8 cellular contexts compared by ENCODE assay signal in the genomic region with DNA sequence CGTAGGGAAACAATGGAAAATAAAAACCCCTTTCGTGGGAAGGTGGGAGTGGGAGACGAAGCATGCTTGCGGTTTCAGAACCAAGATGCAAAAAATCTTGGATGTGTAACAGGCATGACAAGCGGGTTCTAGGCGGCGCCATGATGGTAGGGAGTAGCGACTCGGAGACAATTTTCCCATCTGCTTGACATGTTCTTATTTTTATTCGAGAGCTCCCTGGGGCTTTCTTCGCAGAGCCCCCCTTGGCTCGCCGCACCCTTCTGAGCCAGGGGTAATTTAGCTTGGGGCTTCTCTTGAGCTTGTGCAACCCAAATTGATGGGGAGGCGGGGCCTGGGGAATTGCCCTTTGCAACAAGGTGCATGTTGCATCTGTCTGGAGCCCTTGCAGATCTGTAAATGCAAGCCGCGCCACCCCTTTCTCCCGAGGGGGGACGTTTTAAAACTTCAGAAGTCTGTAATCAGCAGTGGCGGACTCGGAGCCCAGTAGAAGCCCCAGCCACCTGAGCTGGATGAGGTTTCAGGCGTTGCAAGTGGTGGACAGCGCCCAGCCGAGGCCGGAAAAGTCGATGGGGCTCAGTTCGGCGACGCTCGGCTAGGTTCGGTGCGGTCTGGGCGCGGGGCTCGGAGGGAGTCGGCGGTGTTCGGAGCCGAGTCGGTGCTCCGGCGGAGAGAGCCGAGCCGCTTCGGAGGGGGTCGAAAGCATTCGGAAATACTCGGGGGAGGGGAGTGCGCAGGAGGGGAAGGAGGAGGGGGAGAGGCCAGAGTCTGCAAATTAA. TPM values are rescaled to one million over a fixed set of nuclear protein-coding genes. Genes with fewer than 3 reads are reported as not detected.
DNase-seq lines count a peak whose midpoint lies in the region; ATAC-seq, FAIRE-seq and TF ChIP-seq lines count a peak whose summit lies in the region.

No MANE protein-coding gene starts in this region.

- peaks cover 39% of the 10 kb centered on the region for H3K27me3 Mint-ChIP-seq in activated T-cell treated with anti-CD3 and anti-CD28 coated beads, Interleukin-2, amount 50 U/mL, for 4 hours (ENCODE audit: low read depth)
- H3K27me3 Mint-ChIP-seq in memory B cell, result peaks cover 14% of the 10 kb centered on the region

- no peak overlapping the region for H3K4me3 ChIP-seq in epithelial cell of esophagus (ENCODE audit: low read length)

- no peaks in the 10 kb centered on the region for H3K9me3 Mint-ChIP-seq in activated T-cell treated with anti-CD3 and anti-CD28 coated beads, Interleukin-2, amount 50 U/mL, for 4 hours
- no peaks in the 10 kb centered on the region for H3K9me3 Mint-ChIP-seq in memory B cell

- H3K36me3 Mint-ChIP-seq in activated T-cell treated with anti-CD3 and anti-CD28 coated beads, Interleukin-2, amount 50 U/mL, for 4 hours (ENCODE audit: insufficient read depth), result no peaks in the 10 kb centered on the region
- no peaks in the 10 kb centered on the region for H3K36me3 Mint-ChIP-seq in memory B cell

- ATAC-seq in activated T-cell treated with anti-CD3 and anti-CD28 coated beads, Interleukin-2, amount 50 U/mL, for 4 hours, result peak; percentile 74
- peak; percentile 57 for ATAC-seq in memory B cell (ENCODE audit: low read depth)

- peak; percentile 32 for DNase-seq in GM12891 (ENCODE audit: insufficient read length, low spot score)
- DNase-seq in NCI-H345 treated with DMSO at 0.1 percent for 48 hours (lab: John Stamatoyannopoulos, UW; ENCODE audit: unreplicated experiment), result peak; percentile 75
- DNase-seq in activated T-cell treated with anti-CD3 and anti-CD28 coated beads, Interleukin-2, amount 50 U/mL, for 4 hours, result peak; percentile 52
- DNase-seq in epithelial cell of esophagus (ENCODE audit: low read depth), result peak; percentile 69
- DNase-seq in memory B cell (ENCODE audit: low spot score in 2 of 2), result peak; percentile 46 to 63
- DNase-seq in stimulated activated CD4-positive, alpha-beta T cell treated with anti-CD3 and anti-CD28 coated beads, TNF-alpha, amount 100 ng/mL, for 1 hour (ENCODE audit: low read depth in 3 of 3, low spot score in 1 of 3), result peak; percentile 26 to 55 (median 49)
- no peak for DNase-seq in MV-4-11 (lab: John Stamatoyannopoulos, UW)
- DNase-seq in OCI-M1 (lab: John Stamatoyannopoulos, UW), result no peak

- H3K4me1 Mint-ChIP-seq in activated T-cell treated with anti-CD3 and anti-CD28 coated beads, Interleukin-2, amount 50 U/mL, for 4 hours (ENCODE audit: low read depth), result peaks cover 28% of the 10 kb centered on the region
- peaks cover 23% of the 10 kb centered on the region for H3K4me1 Mint-ChIP-seq in memory B cell

- H3K27ac Mint-ChIP-seq in memory B cell, result no peak overlapping the region

- FAIRE-seq in GM12891 (lab: Jason Lieb, UNC), result no peak

- no peak for TF ChIP-seq POLR2A in GM12891 (IDR thresholded peaks at IDR 0.05; ENCODE audit: low read depth, low read length)

- TF ChIP-seq CTCF in epithelial cell of esophagus (IDR thresholded peaks at IDR 0.05; ENCODE audit: insufficient read depth, low read depth, low read length, missing control alignments), result no peak

- H3K4me3 Mint-ChIP-seq in activated T-cell treated with anti-CD3 and anti-CD28 coated beads, Interleukin-2, amount 50 U/mL, for 4 hours, result peak overlapping the region; percentile 62
- H3K4me3 Mint-ChIP-seq in memory B cell, result peak overlapping the region; percentile 51

TF ChIP-seq in GM12891, 5 proteins besides CTCF, POLR2A, EP300 and RAD21:
- TF ChIP-seq TAF1 (IDR thresholded peaks at IDR 0.05; ENCODE audit: low read depth, low read length) (no peak), POLR2AphosphoS5 (IDR thresholded peaks at IDR 0.05; ENCODE audit: low read depth, low read length) (no peak), SPI1 (IDR thresholded peaks at IDR 0.05; ENCODE audit: low read depth, low read length) (no peak), POU2F2 (IDR thresholded peaks at IDR 0.05; ENCODE audit: low read depth, low read length) (no peak), PAX5 (IDR thresholded peaks at IDR 0.05; ENCODE audit: insufficient read depth, low read length, severe bottlenecking) (no peak)
TF ChIP-seq in GM12891: peak in this region for 0.

RNA-seq across cellular contexts. Expression of gene GNAO1, which starts 2.9 kb away (rescaled TPM):
- polyA plus RNA-seq in GM12891 (2012; ENCODE audit: low read depth, missing spikeins), result 0.04 TPM
- total RNA-seq in activated T-cell treated with anti-CD3 and anti-CD28 coated beads, Interleukin-2, amount 50 U/mL, for 4 hours, result 1 to 10 TPM; 1.3 to 2.5 (median 2.1) TPM

Comparison
In these comparisons a context has a peak if more than half of its experiments do, and no peak if none do; other contexts are left out.
1. DNase-seq: peak in GM12891 (single experiment), NCI-H345 treated with DMSO at 0.1 percent for 48 hours (single experiment), activated T-cell treated with anti-CD3 and anti-CD28 coated beads, Interleukin-2, amount 50 U/mL, for 4 hours (single experiment), epithelial cell of esophagus (single experiment), memory B cell (2 of 2) and stimulated activated CD4-positive, alpha-beta T cell treated with anti-CD3 and anti-CD28 coated beads, TNF-alpha, amount 100 ng/mL, for 1 hour (3 of 3); none in MV-4-11 (single experiment) and OCI-M1 (single experiment).